ENCODE assay signal across 10 cellular contexts in genomic region chr10:127922675-127923366, GRCh38. TPM values are rescaled to one million over a fixed set of nuclear protein-coding genes. Genes with fewer than 3 reads are reported as not detected.
A peak's percentile ranks its signal among the peaks of the same experiment; 100 is the strongest.
DNase-seq lines count a peak whose midpoint lies in the region; ATAC-seq, FAIRE-seq and TF ChIP-seq lines count a peak whose summit lies in the region.
"Had no signal": no experiment of that assay in that cellular context is flagged by ENCODE, and none has a peak within 500 bp of the region (broad histone marks: within the 10 kb centered on the region; RNA-seq: fewer than 3 reads in every experiment).

No MANE protein-coding gene starts in this region.

- TF ChIP-seq EP300 in upper lobe of left lung (IDR thresholded peaks at IDR 0.05): peak; percentile 61 to 99 (median 92)

- peak in 1 of 4 donors; percentile 22 for TF ChIP-seq POLR2A in upper lobe of left lung (IDR thresholded peaks at IDR 0.05)

- no peak for TF ChIP-seq CTCF in lower lobe of right lung (IDR thresholded peaks at IDR 0.05)
- TF ChIP-seq CTCF in upper lobe of left lung (IDR thresholded peaks at IDR 0.05): no peak

- no peaks in the 10 kb centered on the region for H3K27me3 ChIP-seq in lower lobe of right lung (ENCODE audit: low read depth)
- no peaks in the 10 kb centered on the region for H3K27me3 ChIP-seq in upper lobe of left lung

- H3K9me3 Mint-ChIP-seq in dendritic cell treated with granulocyte-macrophage colony-stimulating factor and Interleukin-4, amounts not matched to agents 40 ng/mL and 50 ng/mL, for 4 days: no peaks in the 10 kb centered on the region
- H3K9me3 Mint-ChIP-seq: WTC11 had no signal

- H3K9me3 ChIP-seq in lower lobe of right lung (no peaks in the 10 kb centered on the region), upper lobe of left lung (no peaks in the 10 kb centered on the region)

- ATAC-seq in lower lobe of right lung (peak; percentile 89 to 91), upper lobe of left lung (ENCODE audit: low FRiP score in 2 of 2) (peak; percentile 47 to 89), HG03045 (IDR thresholded peaks at IDR 0.05; ENCODE audit: unreplicated experiment) (no peak), GM18519 (IDR thresholded peaks at IDR 0.05; ENCODE audit: low FRiP score, unreplicated experiment) (no peak)
- ATAC-seq: WTC11 had no signal

- no peaks in the 10 kb centered on the region for H3K36me3 ChIP-seq in lower lobe of right lung
- H3K36me3 ChIP-seq in upper lobe of left lung: no peaks in the 10 kb centered on the region

- peak overlapping the region; percentile 85 for H3K27ac Mint-ChIP-seq in dendritic cell treated with granulocyte-macrophage colony-stimulating factor and Interleukin-4, amounts not matched to agents 40 ng/mL and 50 ng/mL, for 4 days
- H3K27ac Mint-ChIP-seq: naive B cell, WTC11 had no signal

- WGBS in upper lobe of left lung, 2 donors: 55 to 76% methylated on average over 8 to 12 of the region's 12 CpGs

- H3K4me1 Mint-ChIP-seq in dendritic cell treated with granulocyte-macrophage colony-stimulating factor and Interleukin-4, amounts not matched to agents 40 ng/mL and 50 ng/mL, for 4 days (ENCODE audit: low read depth): peaks cover 90% of the 10 kb centered on the region
- H3K4me1 Mint-ChIP-seq: WTC11 had no signal

- no peak overlapping the region for H3K4me3 Mint-ChIP-seq in dendritic cell treated with granulocyte-macrophage colony-stimulating factor and Interleukin-4, amounts not matched to agents 40 ng/mL and 50 ng/mL, for 4 days
- H3K4me3 Mint-ChIP-seq: brain, WTC11 had no signal

- DNase-seq in HTR-8/SVneo (ENCODE audit: insufficient read length, low spot score) (peak; percentile 78), lower lobe of right lung (peak; percentile 91), upper lobe of left lung (peak; percentile 75 to 94), cerebellar cortex (ENCODE audit: low spot score) (no peak)
- DNase-seq: naive B cell had no signal

- H3K27ac ChIP-seq in lower lobe of right lung (peak overlapping the region; percentile 63), upper lobe of left lung (peak overlapping the region; percentile 67 to 85 (median 80))

- intact Hi-C loops in dendritic cell treated with granulocyte-macrophage colony-stimulating factor and Interleukin-4, amounts not matched to agents 40 ng/mL and 50 ng/mL, for 4 days (cut with micrococcal nuclease): no loop called here
- intact Hi-C loops in lower lobe of right lung (cut with DNase I): no loop called here

- H3K27me3 Mint-ChIP-seq in dendritic cell treated with granulocyte-macrophage colony-stimulating factor and Interleukin-4, amounts not matched to agents 40 ng/mL and 50 ng/mL, for 4 days: no peaks in the 10 kb centered on the region

- H3K4me3 ChIP-seq in lower lobe of right lung: no peak overlapping the region
- H3K4me3 ChIP-seq in upper lobe of left lung: no peak overlapping the region

- H3K36me3 Mint-ChIP-seq in dendritic cell treated with granulocyte-macrophage colony-stimulating factor and Interleukin-4, amounts not matched to agents 40 ng/mL and 50 ng/mL, for 4 days (ENCODE audit: low read depth): no peaks in the 10 kb centered on the region
- H3K36me3 Mint-ChIP-seq: brain, naive B cell, WTC11 had no signal

- H3K4me1 ChIP-seq in lower lobe of right lung (peaks cover 88% of the 10 kb centered on the region), upper lobe of left lung (peaks cover 53 to 77% (median 56%) of the 10 kb centered on the region in 4 donors)

- no peak for FAIRE-seq in HTR-8/SVneo (lab: Jason Lieb, UNC)

RNA-seq across cellular contexts. Expression of gene PTPRE, which starts 15.9 kb away (rescaled TPM):
- total RNA-seq in lower lobe of right lung (60.5 TPM), upper lobe of left lung (10 to 100 TPM; 49.9 to 89.2 (median 64.2) TPM)

RNA-seq across cellular contexts. Expression of gene CLRN3, which starts 30.1 kb away (rescaled TPM):
- total RNA-seq in lower lobe of right lung (not detected), upper lobe of left lung (under 1 TPM in 2 of 6 donors, not detected in 4; 0.37 to 0.49 TPM)
- total RNA-seq: WTC11 had no signal

Comparison
In these comparisons a context has a peak if more than half of its experiments do, and no peak if none do; other contexts are left out.
1. ATAC-seq: peak in lower lobe of right lung (2 of 2) and upper lobe of left lung (2 of 2); none in HG03045 (single experiment) and GM18519 (single experiment).